26 cellular contexts compared by ENCODE assay signal in the genomic region with DNA sequence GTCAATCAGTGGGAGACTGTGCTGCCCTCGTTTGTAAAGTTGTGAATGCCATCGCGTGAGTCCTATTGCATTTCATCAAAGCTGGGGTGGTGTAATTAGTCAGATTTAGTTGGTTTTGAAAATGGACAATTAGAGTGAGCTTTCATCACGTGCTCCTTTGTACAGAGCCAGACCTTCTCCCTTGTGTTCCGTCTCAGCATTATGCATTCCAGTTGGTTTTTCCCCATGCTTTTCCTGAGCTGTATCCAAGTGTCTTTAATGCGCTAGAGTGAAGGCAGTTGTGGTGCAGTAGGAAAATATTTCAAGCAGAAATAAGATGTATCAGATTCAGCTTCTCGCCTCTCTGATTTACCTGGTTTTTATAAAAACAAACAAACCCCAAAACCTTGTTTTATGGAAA. TPM values are rescaled to one million over a fixed set of nuclear protein-coding genes. Genes with fewer than 3 reads are reported as not detected.
DNase-seq lines count a peak whose midpoint lies in the region; ATAC-seq, FAIRE-seq and TF ChIP-seq lines count a peak whose summit lies in the region.
"Had no signal": no experiment of that assay in that cellular context is flagged by ENCODE, and none has a peak within 500 bp of the region (broad histone marks: within the 10 kb centered on the region; RNA-seq: fewer than 3 reads in every experiment).

No MANE protein-coding gene starts in this region.

- no peak for TF ChIP-seq CTCF in right atrium auricular region (IDR thresholded peaks at IDR 0.05)
- TF ChIP-seq CTCF in esophagus muscularis mucosa (IDR thresholded peaks at IDR 0.05) = no peak
- TF ChIP-seq CTCF in psoas muscle (IDR thresholded peaks at IDR 0.05) = no peak

- intact Hi-C loops in right cardiac atrium (cut with DNase I) = no loop called here
- intact Hi-C loops in esophagus muscularis mucosa (cut with DNase I) = no loop called here
- intact Hi-C loops in psoas muscle (cut with DNase I) = no loop called here

- peak overlapping the region; percentile 42 for H3K27ac ChIP-seq in right cardiac atrium (ENCODE audit: low read length)
- peak overlapping the region in 1 of 2 donors; percentile 97 for H3K27ac ChIP-seq in right atrium auricular region
- H3K27ac ChIP-seq in esophagus muscularis mucosa (replicated peaks in 1 of 4) = peak overlapping the region in 3 of 4 donors; percentile 1 to 96 (median 36)
- peak overlapping the region; percentile 99 for H3K27ac ChIP-seq in psoas muscle
- H3K27ac ChIP-seq: A549, KMS-11, upper lobe of right lung had no signal

- H3K9me3 ChIP-seq in right cardiac atrium (ENCODE audit: control insufficient read depth, low read length) (no peaks in the 10 kb centered on the region), right atrium auricular region (no peaks in the 10 kb centered on the region), esophagus muscularis mucosa (no peaks in the 10 kb centered on the region), psoas muscle (no peaks in the 10 kb centered on the region)
- H3K9me3 ChIP-seq: A549, mucosa of descending colon, upper lobe of right lung had no signal

- TF ChIP-seq POLR2A in esophagus muscularis mucosa (IDR thresholded peaks at IDR 0.05; ENCODE audit: low read depth) (no peak), GM12892 (IDR thresholded peaks at IDR 0.05; ENCODE audit: low read depth, low read length) (no peak)

- H3K36me3 ChIP-seq in right atrium auricular region = peaks cover 5% of the 10 kb centered on the region
- H3K36me3 ChIP-seq in esophagus muscularis mucosa = peaks cover 7 to 65% (median 29%) of the 10 kb centered on the region in 4 donors
- H3K36me3 ChIP-seq in psoas muscle (ENCODE audit: insufficient read depth in 1 of 2, low read depth in 1 of 2) = peaks cover 0 to 34% of the 10 kb centered on the region in 2 donors

- H3K27me3 ChIP-seq in right cardiac atrium (ENCODE audit: control insufficient read depth, insufficient read depth) (no peaks in the 10 kb centered on the region), right atrium auricular region (no peaks in the 10 kb centered on the region), esophagus muscularis mucosa (no peaks in the 10 kb centered on the region), psoas muscle (ENCODE audit: insufficient read depth in 3 of 3, low read length in 2 of 3) (no peaks in the 10 kb centered on the region)
- H3K27me3 ChIP-seq: upper lobe of right lung had no signal

- FAIRE-seq in GM12892 (lab: Jason Lieb, UNC) = no peak
- FAIRE-seq: A549, GM18507 had no signal

- H3K4me3 ChIP-seq in right cardiac atrium (ENCODE audit: low read length) = no peak overlapping the region
- no peak overlapping the region for H3K4me3 ChIP-seq in right atrium auricular region
- no peak overlapping the region for H3K4me3 ChIP-seq in esophagus muscularis mucosa
- H3K4me3 ChIP-seq in psoas muscle = peak overlapping the region; percentile 25
- H3K4me3 ChIP-seq: A549, mucosa of descending colon, smooth muscle cell, upper lobe of right lung had no signal

- ATAC-seq in right cardiac atrium (peak in 1 of 2 donors; percentile 17), psoas muscle (no peak), HG03565 (IDR thresholded peaks at IDR 0.05; ENCODE audit: unreplicated experiment) (no peak)
- ATAC-seq: A549; activated CD4-positive, alpha-beta T cell treated with anti-CD3 and anti-CD28 coated beads for 36 hours; esophagus mucosa; mucosa of descending colon; upper lobe of right lung had no signal

- no peak for TF ChIP-seq EP300 in esophagus muscularis mucosa (IDR thresholded peaks at IDR 0.05)

- DNase-seq in right cardiac atrium (no peak), right atrium auricular region (ENCODE audit: low spot score) (no peak), esophagus muscularis mucosa (ENCODE audit: extremely low spot score) (no peak), psoas muscle (no peak), DMS114 treated with DMSO at 0.1 percent for 48 hours (lab: John Stamatoyannopoulos, UW; ENCODE audit: unreplicated experiment) (no peak), COLO668 (lab: John Stamatoyannopoulos, UW; ENCODE audit: unreplicated experiment) (no peak), GM12892 (ENCODE audit: insufficient read length) (no peak)
- DNase-seq: activated CD4-positive, alpha-beta T cell treated with anti-CD3 and anti-CD28 coated beads for 36 hours; aorta; CD4-positive, alpha-beta memory T cell; DMS79 treated with DMSO at 0.1 percent for 48 hours; H9; islet precursor cell; mucosa of descending colon; NCI-H1048; NCI-H2107; nucleus accumbens; OCI-M1; T1000; upper lobe of right lung had no signal

- 65% methylated on average over 7 of the region's 7 CpGs for WGBS in right cardiac atrium
- WGBS in esophagus muscularis mucosa = 78% methylated on average over 7 of the region's 7 CpGs
- WGBS in psoas muscle, 3 donors = 28 to 46% (median 34%) methylated on average over 7 of the region's 7 CpGs

- H3K4me1 ChIP-seq in right cardiac atrium (ENCODE audit: control insufficient read depth, insufficient read depth, low read length) (peaks cover 16% of the 10 kb centered on the region), right atrium auricular region (peaks cover 0 to 85% of the 10 kb centered on the region in 2 donors), esophagus muscularis mucosa (peaks cover 50 to 91% (median 83%) of the 10 kb centered on the region in 4 donors), psoas muscle (peaks cover 87% of the 10 kb centered on the region)

RNA-seq across cellular contexts. Expression of gene SEC14L1, which starts 10.5 kb away (rescaled TPM):
- total RNA-seq in right cardiac atrium = 10 to 100 TPM; 47.2 to 58.4 (median 50.1) TPM
- polyA plus RNA-seq in right cardiac atrium = 39.6 TPM
- total RNA-seq in right atrium auricular region = 10 to 100 TPM; 48.2 to 54.0 TPM
- 10 to 100 TPM; 40.7 to 96.4 (median 64.4) TPM for total RNA-seq in esophagus muscularis mucosa
- 10 to 100 TPM; 68.7 to 98.9 (median 73.0) TPM for total RNA-seq in psoas muscle
- 10 to 100 TPM; 38.6 to 84.2 (median 43.2) TPM for polyA plus RNA-seq in psoas muscle
- polyA plus RNA-seq in GM12892 (2012; ENCODE audit: missing spikeins) = 29.6 TPM
